Comparison of ENCODE assay signal across 22 cellular contexts in the genomic region with DNA sequence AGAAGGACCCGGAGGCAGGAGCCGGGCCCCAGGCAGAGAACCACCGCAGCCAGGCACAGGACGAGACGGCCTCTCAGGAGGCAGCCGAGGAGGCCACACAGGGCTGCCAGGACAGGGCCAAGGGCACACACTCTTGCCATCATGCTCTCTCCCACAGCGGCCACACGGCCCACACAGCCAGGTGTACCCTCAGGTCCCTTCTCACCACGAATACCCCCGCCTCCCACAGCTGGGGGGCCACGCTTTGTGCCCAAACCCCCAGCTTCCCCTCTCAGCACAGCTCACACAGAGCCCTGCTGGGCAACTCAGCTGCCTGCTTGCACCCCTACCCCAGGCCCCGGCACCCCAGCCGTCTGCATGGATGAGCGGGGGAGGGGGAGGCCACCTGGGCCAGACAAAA. TPM values are rescaled to one million over a fixed set of nuclear protein-coding genes. Genes with fewer than 3 reads are reported as not detected.
DNase-seq lines count a peak whose midpoint lies in the region; ATAC-seq, FAIRE-seq and TF ChIP-seq lines count a peak whose summit lies in the region.
"Had no signal": no experiment of that assay in that cellular context is flagged by ENCODE, and none has a peak within 500 bp of the region (broad histone marks: within the 10 kb centered on the region; RNA-seq: fewer than 3 reads in every experiment).

No MANE protein-coding gene starts in this region.

- POLR2A ChIA-PET in HEK293 (lab: Yijun Ruan, JAX) = interaction anchor here (0.9 to 3.1 kb wide), 6 partner anchors 18 to 107 kb away, joined by 4 to 18 read pairs (median 6); a partner anchor contains a TSS

- DNase-seq in caudate nucleus (lab: John Stamatoyannopoulos, UW) (no peak), pancreas (no peak), sigmoid colon (no peak), DMS53 (lab: John Stamatoyannopoulos, UW) (no peak), MV-4-11 (lab: John Stamatoyannopoulos, UW) (no peak)
- DNase-seq: activated CD4-positive, alpha-beta T cell treated with anti-CD3 and anti-CD28 coated beads for 1 hour; aorta; Calu3; cortex of kidney; erythroblast; glutamatergic neuron; NCI-H1092 treated with DMSO at 0.1 percent for 48 hours; NCI-H187 treated with DMSO at 0.1 percent for 48 hours; NCI-H2227 treated with DMSO at 0.1 percent for 48 hours; NCI-H526; NK-92 treated with Interleukin-12 subunit alpha and Interleukin-12 subunit beta, amount 100 ng/mL, for 24 hours; PC-3; stimulated activated CD4-positive, alpha-beta T cell treated with anti-CD3 and anti-CD28 coated beads, Interleukin-4, amount 100 ng/mL, for 24 hours; trophoblast cell had no signal

- no peaks in the 10 kb centered on the region for H3K27me3 ChIP-seq in BLaER1 treated with 17β-estradiol and CSF1 and Interleukin-3, amounts not matched to agents 10 nM and 100 nM
- H3K27me3 ChIP-seq in pancreas = no peaks in the 10 kb centered on the region
- H3K27me3 ChIP-seq in sigmoid colon = no peaks in the 10 kb centered on the region

- no peak overlapping the region for H3K27ac ChIP-seq in BLaER1 treated with 17β-estradiol and CSF1 and Interleukin-3, amounts not matched to agents 10 nM and 100 nM
- H3K27ac ChIP-seq in HEK293 (ENCODE audit: extremely low read depth, low read depth, low read length) = no peak overlapping the region
- H3K27ac ChIP-seq in caudate nucleus (ENCODE audit: low read depth, low read length) = peak overlapping the region; percentile 100
- peak overlapping the region; percentile 50 to 90 (median 66) for H3K27ac ChIP-seq in pancreas
- no peak overlapping the region for H3K27ac ChIP-seq in sigmoid colon

- 51 to 63% methylated on average over 9 to 14 of the region's 14 CpGs for WGBS in pancreas, 2 donors
- 77 to 84% methylated on average over 14 of the region's 14 CpGs for WGBS in sigmoid colon, 2 donors

- no peak for ATAC-seq in pancreas
- ATAC-seq: PC-3 had no signal

- H3K4me2 ChIP-seq in BLaER1 treated with 17β-estradiol and CSF1 and Interleukin-3, amounts not matched to agents 10 nM and 100 nM = peak overlapping the region in 1 of 11 experiments; percentile 23; a peak in 1 of 22 replicates

- TF ChIP-seq POLR2A in sigmoid colon (IDR thresholded peaks at IDR 0.05) = no peak

- FAIRE-seq in pancreas (lab: Jason Lieb, UNC) = no peak
- FAIRE-seq: keratinocyte had no signal

- TF ChIP-seq EP300 in sigmoid colon (IDR thresholded peaks at IDR 0.05) = no peak

- H3K4me3 ChIP-seq in BLaER1 treated with 17β-estradiol and CSF1 and Interleukin-3, amounts not matched to agents 10 nM and 100 nM = no peak overlapping the region
- H3K4me3 ChIP-seq in HEK293 (ENCODE audit: low read depth, low read length) (no peak overlapping the region), pancreas (peak overlapping the region in 1 of 4 donors; percentile 80), sigmoid colon (no peak overlapping the region)

- TF ChIP-seq CTCF in HEK293 (tag by site-specific recombination; IDR thresholded peaks at IDR 0.05) (no peak), pancreas (IDR thresholded peaks at IDR 0.05) (no peak), sigmoid colon (IDR thresholded peaks at IDR 0.05) (no peak)

- H3K9me3 ChIP-seq in BLaER1 treated with 17β-estradiol and CSF1 and Interleukin-3, amounts not matched to agents 10 nM and 100 nM (replicated peaks in 1 of 11) = no peaks in the 10 kb centered on the region
- no peaks in the 10 kb centered on the region for H3K9me3 ChIP-seq in HEK293 (ENCODE audit: control insufficient read depth, insufficient read depth, low read depth, low read length)
- H3K9me3 ChIP-seq in pancreas = no peaks in the 10 kb centered on the region
- no peaks in the 10 kb centered on the region for H3K9me3 ChIP-seq in sigmoid colon

- peaks cover 15 to 68% (median 30%) of the 10 kb centered on the region in 11 experiments; a peak in 20 of 22 replicates for H3K36me3 ChIP-seq in BLaER1 treated with 17β-estradiol and CSF1 and Interleukin-3, amounts not matched to agents 10 nM and 100 nM
- H3K36me3 ChIP-seq in HEK293 (ENCODE audit: control insufficient read depth in 2 of 2, insufficient read depth in 1 of 2, low read length in 2 of 2) = peaks cover 0 to 30% of the 10 kb centered on the region in 2 experiments; a peak in 1 of 3 replicates
- peaks cover 0 to 7% (median 0%) of the 10 kb centered on the region in 3 donors for H3K36me3 ChIP-seq in pancreas
- H3K36me3 ChIP-seq in sigmoid colon = peaks cover 0 to 25% (median 9%) of the 10 kb centered on the region in 4 donors

- H3K9ac ChIP-seq in BLaER1 treated with 17β-estradiol and CSF1 and Interleukin-3, amounts not matched to agents 10 nM and 100 nM = peak overlapping the region in 7 of 11 experiments; percentile 24 to 60 (median 32); a peak in 9 of 22 replicates

- CTCF ChIA-PET in HEK293 (lab: Yijun Ruan, JAX) = interaction anchor here (1.0 to 2.3 kb wide), 3 partner anchors 17 to 42 kb away, joined by 3 to 10 read pairs (median 9); a partner anchor contains a TSS

- intact Hi-C loops in pancreas (cut with DNase I) = loop anchor here in 1 of 3 donors (5.0 kb wide), 1 partner anchor 44 kb away; no protein-coding TSS in a partner anchor
- intact Hi-C loops in sigmoid colon (cut with DNase I) = no loop called here

- peaks cover 26 to 100% (median 92%) of the 10 kb centered on the region in 11 experiments; a peak in 21 of 22 replicates for H4K20me1 ChIP-seq in BLaER1 treated with 17β-estradiol and CSF1 and Interleukin-3, amounts not matched to agents 10 nM and 100 nM

- peaks cover 42 to 88% (median 66%) of the 10 kb centered on the region in 10 experiments for H3K4me1 ChIP-seq in BLaER1 treated with 17β-estradiol and CSF1 and Interleukin-3, amounts not matched to agents 10 nM and 100 nM
- H3K4me1 ChIP-seq in HEK293 (ENCODE audit: control insufficient read depth, insufficient read depth, low read length) = peaks cover 8% of the 10 kb centered on the region; the same call in 1 of the 2 replicates
- H3K4me1 ChIP-seq in pancreas = peaks cover 27 to 55% (median 36%) of the 10 kb centered on the region in 3 donors
- H3K4me1 ChIP-seq in sigmoid colon = peaks cover 0 to 38% (median 34%) of the 10 kb centered on the region in 4 donors

TF ChIP-seq in HEK293, 187 proteins besides CTCF, POLR2A, EP300 and RAD21 (continues in another document):
- TF ChIP-seq ZNF561 (tag by site-specific recombination; IDR thresholded peaks at IDR 0.05; ENCODE audit: borderline replicate concordance) (no peak), ZNF701 (tag by site-specific recombination; IDR thresholded peaks at IDR 0.05) (no peak), ZNF677 (tag by site-specific recombination; IDR thresholded peaks at IDR 0.05) (no peak), ZNF133 (tag by site-specific recombination; IDR thresholded peaks at IDR 0.05) (no peak), ZNF248 (tag by site-specific recombination; IDR thresholded peaks at IDR 0.05) (no peak), ZFP37 (tag by site-specific recombination; IDR thresholded peaks at IDR 0.05) (no peak)
- TF ChIP-seq, protein P1, sequence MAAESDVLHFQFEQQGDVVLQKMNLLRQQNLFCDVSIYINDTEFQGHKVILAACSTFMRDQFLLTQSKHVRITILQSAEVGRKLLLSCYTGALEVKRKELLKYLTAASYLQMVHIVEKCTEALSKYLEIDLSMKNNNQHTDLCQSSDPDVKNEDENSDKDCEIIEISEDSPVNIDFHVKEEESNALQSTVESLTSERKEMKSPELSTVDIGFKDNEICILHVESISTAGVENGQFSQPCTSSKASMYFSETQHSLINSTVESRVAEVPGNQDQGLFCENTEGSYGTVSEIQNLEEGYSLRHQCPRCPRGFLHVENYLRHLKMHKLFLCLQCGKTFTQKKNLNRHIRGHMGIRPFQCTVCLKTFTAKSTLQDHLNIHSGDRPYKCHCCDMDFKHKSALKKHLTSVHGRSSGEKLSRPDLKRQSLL (tag by site-specific recombination; IDR thresholded peaks at IDR 0.05) = 0 out of 2 replicates have a peak, but pooled peaks have one; percentile 40
- TF ChIP-seq, protein P2, sequence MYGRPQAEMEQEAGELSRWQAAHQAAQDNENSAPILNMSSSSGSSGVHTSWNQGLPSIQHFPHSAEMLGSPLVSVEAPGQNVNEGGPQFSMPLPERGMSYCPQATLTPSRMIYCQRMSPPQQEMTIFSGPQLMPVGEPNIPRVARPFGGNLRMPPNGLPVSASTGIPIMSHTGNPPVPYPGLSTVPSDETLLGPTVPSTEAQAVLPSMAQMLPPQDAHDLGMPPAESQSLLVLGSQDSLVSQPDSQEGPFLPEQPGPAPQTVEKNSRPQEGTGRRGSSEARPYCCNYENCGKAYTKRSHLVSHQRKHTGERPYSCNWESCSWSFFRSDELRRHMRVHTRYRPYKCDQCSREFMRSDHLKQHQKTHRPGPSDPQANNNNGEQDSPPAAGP (tag by site-specific recombination; IDR thresholded peaks at IDR 0.05) = no peak

RNA-seq across cellular contexts. Expression of a gene that starts 5.3 kb away (rescaled TPM):
- total RNA-seq in pancreas = 10 to 100 TPM; 30.8 to 45.2 (median 38.3) TPM
- 10 to 100 TPM; 67.4 to 81.0 TPM for polyA plus RNA-seq in pancreas
- total RNA-seq in sigmoid colon = 100 to 1,000 TPM in 1 of 4 donors, 10 to 100 TPM in 3; 39.6 to 122 (median 76.3) TPM
- polyA plus RNA-seq in sigmoid colon = 100 to 1,000 TPM in 2 of 3 donors, 10 to 100 TPM in 1; 93.2 to 112 (median 105) TPM

RNA-seq across cellular contexts. Expression of a gene that starts 5.4 kb away (rescaled TPM):
- total RNA-seq in pancreas (10 to 100 TPM; 22.2 to 39.4 (median 31.5) TPM), sigmoid colon (10 to 100 TPM; 21.0 to 27.4 (median 24.6) TPM)
- polyA plus RNA-seq in pancreas (100 to 1,000 TPM in 1 of 2 donors, 10 to 100 TPM in 1; 99.9 to 122 TPM), sigmoid colon (10 to 100 TPM; 12.5 to 49.3 (median 13.2) TPM)

RNA-seq across cellular contexts. Expression of a gene that starts 6.8 kb away (rescaled TPM):
- total RNA-seq in pancreas (100 to 1,000 TPM in 1 of 6 donors, 10 to 100 TPM in 5; 50.3 to 110 (median 74.8) TPM), sigmoid colon (1 to 10 TPM; 3.0 to 4.6 (median 3.8) TPM)
- polyA plus RNA-seq in pancreas (10 to 100 TPM; 48.7 to 66.5 TPM), sigmoid colon (10 to 100 TPM; 64.9 to 80.5 (median 78.1) TPM)

RNA-seq across cellular contexts. Expression of a gene that starts 11.7 kb away (rescaled TPM):
- 10 to 100 TPM in 5 of 6 donors, 1 to 10 TPM in 1; 9.7 to 19.0 (median 13.1) TPM for total RNA-seq in pancreas
- polyA plus RNA-seq in pancreas = 10 to 100 TPM; 16.9 to 22.8 TPM
- total RNA-seq in sigmoid colon = 10 to 100 TPM; 24.8 to 33.4 (median 29.1) TPM
- polyA plus RNA-seq in sigmoid colon = 10 to 100 TPM; 27.5 to 42.0 (median 38.4) TPM

RNA-seq across cellular contexts. Expression of a gene that starts 11.7 kb away (rescaled TPM):
- total RNA-seq in pancreas (10 to 100 TPM in 1 of 6 donors, 1 to 10 TPM in 5; 4.6 to 12.9 (median 6.5) TPM), sigmoid colon (10 to 100 TPM in 1 of 4 donors, 1 to 10 TPM in 3; 3.8 to 12.7 (median 5.1) TPM)
- polyA plus RNA-seq in pancreas (10 to 100 TPM in 1 of 2 donors, 1 to 10 TPM in 1; 9.7 to 25.4 TPM), sigmoid colon (10 to 100 TPM in 1 of 3 donors, 1 to 10 TPM in 2; 5.4 to 20.2 (median 6.0) TPM)

Comparison
In these comparisons a context has a peak if more than half of its experiments do, and no peak if none do; other contexts are left out.
1. H3K27ac ChIP-seq: peak in caudate nucleus (single experiment) and pancreas (4 of 4); none in BLaER1 treated with 17β-estradiol and CSF1 and Interleukin-3, amounts not matched to agents 10 nM and 100 nM (0 of 11), HEK293 (single experiment) and sigmoid colon (0 of 4).
2. RNA of a gene that starts 6.8 kb away (total RNA-seq): 50.3 to 110 TPM in pancreas; 3.0 to 4.6 TPM in sigmoid colon; every median in the first group is over 4 times any median in the second.